9 cellular contexts compared by ENCODE assay signal in the genomic region with DNA sequence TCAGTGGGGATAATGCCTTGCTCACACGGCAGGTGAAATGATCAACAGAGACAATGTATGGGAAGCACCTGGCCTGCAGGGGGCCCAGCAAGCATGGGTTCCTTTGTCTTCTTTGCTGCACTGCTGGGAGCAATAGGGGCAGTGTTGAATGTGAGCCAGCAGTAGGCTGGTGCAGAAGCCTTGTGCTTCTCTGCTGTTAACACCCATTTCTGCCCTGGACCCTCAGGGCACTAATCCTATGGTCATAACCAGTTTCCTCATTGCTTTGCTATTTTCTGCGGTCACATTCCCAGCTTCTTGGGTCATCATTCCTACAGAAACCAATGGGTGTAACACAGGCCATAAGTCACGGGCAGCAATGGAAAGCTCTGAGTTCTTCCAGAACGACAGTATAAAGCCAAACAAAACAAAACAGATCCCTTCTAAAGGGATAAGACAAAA. TPM values are rescaled to one million over a fixed set of nuclear protein-coding genes. Genes with fewer than 3 reads are reported as not detected.
DNase-seq lines count a peak whose midpoint lies in the region; ATAC-seq, FAIRE-seq and TF ChIP-seq lines count a peak whose summit lies in the region.
"Had no signal": no experiment of that assay in that cellular context is flagged by ENCODE, and none has a peak within 500 bp of the region (broad histone marks: within the 10 kb centered on the region; RNA-seq: fewer than 3 reads in every experiment).

No MANE protein-coding gene starts in this region.

- no peaks in the 10 kb centered on the region for H3K79me2 ChIP-seq in OCI-LY1 (ENCODE audit: insufficient read depth, low read length)

- no peaks in the 10 kb centered on the region for H4K20me1 ChIP-seq in OCI-LY1 (ENCODE audit: insufficient read depth, low read length)

- H3K4me3 ChIP-seq in right cardiac atrium (ENCODE audit: low read length), result no peak overlapping the region
- no peak overlapping the region for H3K4me3 ChIP-seq in OCI-LY1 (ENCODE audit: low read depth, low read length, poor library complexity, severe bottlenecking)
- H3K4me3 ChIP-seq in esophagus muscularis mucosa, result no peak overlapping the region
- H3K4me3 ChIP-seq: adrenal gland had no signal

- H3K9me2 ChIP-seq in OCI-LY1 (ENCODE audit: low read depth, low read length), result no peaks in the 10 kb centered on the region

- peak; percentile 38; the same call in 1 of the 2 replicates for TF ChIP-seq CTCF in OCI-LY1 (IDR thresholded peaks at IDR 0.05; ENCODE audit: low read length)
- no peak for TF ChIP-seq CTCF in esophagus muscularis mucosa (IDR thresholded peaks at IDR 0.05)

- no peak overlapping the region for H3K4me2 ChIP-seq in OCI-LY1 (ENCODE audit: low read length)

- H3K27me3 ChIP-seq in right cardiac atrium (ENCODE audit: control insufficient read depth, insufficient read depth) (no peaks in the 10 kb centered on the region), OCI-LY1 (ENCODE audit: insufficient read depth, low read length) (no peaks in the 10 kb centered on the region), esophagus muscularis mucosa (no peaks in the 10 kb centered on the region)
- H3K27me3 ChIP-seq: adrenal gland had no signal

- H2AFZ ChIP-seq in OCI-LY1 (ENCODE audit: low read length), result no peak overlapping the region

- no peaks in the 10 kb centered on the region for H3K36me3 ChIP-seq in OCI-LY1 (ENCODE audit: insufficient read depth, low read length)
- no peaks in the 10 kb centered on the region for H3K36me3 ChIP-seq in esophagus muscularis mucosa
- H3K36me3 ChIP-seq: adrenal gland had no signal

- ATAC-seq in right cardiac atrium, result peak; percentile 76 to 77
- ATAC-seq in left ventricle myocardium superior, result no peak
- ATAC-seq in HG03342 (IDR thresholded peaks at IDR 0.05; ENCODE audit: unreplicated experiment), result no peak

- no peaks in the 10 kb centered on the region for H3K9me3 ChIP-seq in right cardiac atrium (ENCODE audit: control insufficient read depth, low read length)
- H3K9me3 ChIP-seq in OCI-LY1 (ENCODE audit: low read length), result no peaks in the 10 kb centered on the region
- no peaks in the 10 kb centered on the region for H3K9me3 ChIP-seq in esophagus muscularis mucosa
- H3K9me3 ChIP-seq: adrenal gland had no signal

- no peak for TF ChIP-seq POLR2A in esophagus muscularis mucosa (IDR thresholded peaks at IDR 0.05; ENCODE audit: low read depth)

- no peak overlapping the region for H3K9ac ChIP-seq in OCI-LY1 (ENCODE audit: low read length)

- TF ChIP-seq EP300 in esophagus muscularis mucosa (IDR thresholded peaks at IDR 0.05), result no peak

- H3K27ac ChIP-seq in right cardiac atrium (ENCODE audit: low read length), result peak overlapping the region; percentile 12
- H3K27ac ChIP-seq in OCI-LY1 (ENCODE audit: low read depth, low read length, poor library complexity, severe bottlenecking), result no peak overlapping the region
- H3K27ac ChIP-seq in esophagus muscularis mucosa (replicated peaks in 1 of 4), result no peak overlapping the region
- H3K27ac ChIP-seq: adrenal gland had no signal

- no peaks in the 10 kb centered on the region for H3F3A ChIP-seq in OCI-LY1 (ENCODE audit: insufficient read depth, low read length)

- WGBS in right cardiac atrium, result 25% methylated on average over 4 of the region's 4 CpGs
- WGBS in esophagus muscularis mucosa, result 23% methylated on average over 4 of the region's 4 CpGs

- intact Hi-C loops in right cardiac atrium (cut with DNase I) (no loop called here), left ventricle myocardium superior (cut with micrococcal nuclease) (no loop called here), esophagus muscularis mucosa (cut with DNase I) (no loop called here)

- DNase-seq in right cardiac atrium (no peak), left ventricle myocardium superior (no peak), fibroblast of the conjunctiva (ENCODE audit: low read depth) (peak; percentile 93), urothelium cell line (ENCODE audit: low spot score) (peak; percentile 89), esophagus muscularis mucosa (ENCODE audit: extremely low spot score) (no peak), GM19239 (ENCODE audit: insufficient read length, low spot score) (no peak)

- peaks cover under 1% of the 10 kb centered on the region for H3K4me1 ChIP-seq in right cardiac atrium (ENCODE audit: control insufficient read depth, insufficient read depth, low read length)
- no peaks in the 10 kb centered on the region for H3K4me1 ChIP-seq in OCI-LY1 (ENCODE audit: insufficient read depth, low read length, severe bottlenecking)
- peaks cover 0 to 4% (median 3%) of the 10 kb centered on the region in 4 donors for H3K4me1 ChIP-seq in esophagus muscularis mucosa

- FAIRE-seq in urothelium cell line (lab: Jason Lieb, UNC) (peak; percentile 86), GM19239 (lab: Jason Lieb, UNC) (no peak)

RNA-seq across cellular contexts. Expression of gene LGI1, which starts 10.9 kb away (rescaled TPM):
- total RNA-seq in right cardiac atrium, result under 1 TPM in 3 of 4 donors, not detected in 1; 0.21 to 0.57 (median 0.45) TPM
- polyA plus RNA-seq in right cardiac atrium, result 0.68 TPM
- not detected for total RNA-seq in left ventricle myocardium superior
- total RNA-seq in esophagus muscularis mucosa, result under 1 TPM in 3 of 4 donors, not detected in 1; 0.17 to 0.69 (median 0.32) TPM

RNA-seq across cellular contexts. Expression of gene FRA10AC1, which starts 44.5 kb away (rescaled TPM):
- total RNA-seq in right cardiac atrium (10 to 100 TPM; 16.1 to 28.0 (median 21.2) TPM), left ventricle myocardium superior (15.5 TPM), esophagus muscularis mucosa (10 to 100 TPM in 3 of 4 donors, 1 to 10 TPM in 1; 7.0 to 22.4 (median 12.1) TPM)
- polyA plus RNA-seq in right cardiac atrium, result 17.6 TPM

Comparison
In these comparisons a context has a peak if more than half of its experiments do, and no peak if none do; other contexts are left out.
1. ATAC-seq: peak in right cardiac atrium (2 of 2); none in left ventricle myocardium superior (single experiment) and HG03342 (single experiment).
2. DNase-seq: peak in fibroblast of the conjunctiva (single experiment) and urothelium cell line (single experiment); none in right cardiac atrium (0 of 3), left ventricle myocardium superior (single experiment), esophagus muscularis mucosa (single experiment) and GM19239 (single experiment).